ENCODE assay signal across 8 cellular contexts in genomic region chr1:163071381-163072255, GRCh38. TPM values are rescaled to one million over a fixed set of nuclear protein-coding genes. Genes with fewer than 3 reads are reported as not detected.
A peak's percentile ranks its signal among the peaks of the same experiment; 100 is the strongest.
DNase-seq lines count a peak whose midpoint lies in the region; ATAC-seq and TF ChIP-seq lines count a peak whose summit lies in the region.

No MANE protein-coding gene starts in this region.

- no peaks in the 10 kb centered on the region for H3K9me3 Mint-ChIP-seq in CD14-positive monocyte
- H3K9me3 Mint-ChIP-seq in activated T-helper 2 cell treated with anti-CD3 and anti-CD28 coated beads, Interferon-gamma antibody, Interleukin-2, Interleukin-4, amounts not matched to agents 10 μg/mL and 5 μg/mL and 100 μg/mL, durations not matched to agents 14 hours and 24 hours and 36 hours, result no peaks in the 10 kb centered on the region

- H3K9me2 ChIP-seq in PC-3 (replicated peaks; ENCODE audit: low read length), result no peaks in the 10 kb centered on the region

- no peaks in the 10 kb centered on the region for H3K36me3 Mint-ChIP-seq in CD14-positive monocyte
- H3K36me3 Mint-ChIP-seq in activated T-helper 2 cell treated with anti-CD3 and anti-CD28 coated beads, Interferon-gamma antibody, Interleukin-2, Interleukin-4, amounts not matched to agents 10 μg/mL and 5 μg/mL and 100 μg/mL, durations not matched to agents 14 hours and 24 hours and 36 hours (ENCODE audit: low read depth), result no peaks in the 10 kb centered on the region

- H3K27ac Mint-ChIP-seq in CD14-positive monocyte, result no peak overlapping the region
- no peak overlapping the region for H3K27ac Mint-ChIP-seq in activated T-helper 2 cell treated with anti-CD3 and anti-CD28 coated beads, Interferon-gamma antibody, Interleukin-2, Interleukin-4, amounts not matched to agents 10 μg/mL and 5 μg/mL and 100 μg/mL, durations not matched to agents 14 hours and 24 hours and 36 hours

- H3K4me1 Mint-ChIP-seq in CD14-positive monocyte, result no peaks in the 10 kb centered on the region
- no peaks in the 10 kb centered on the region for H3K4me1 Mint-ChIP-seq in activated T-helper 2 cell treated with anti-CD3 and anti-CD28 coated beads, Interferon-gamma antibody, Interleukin-2, Interleukin-4, amounts not matched to agents 10 μg/mL and 5 μg/mL and 100 μg/mL, durations not matched to agents 14 hours and 24 hours and 36 hours (ENCODE audit: low read depth)

- peaks cover 30% of the 10 kb centered on the region for H3K4me1 ChIP-seq in PC-3 (ENCODE audit: insufficient read depth, low read length)

- peak; percentile 69 for ATAC-seq in GM18870 (IDR thresholded peaks at IDR 0.05; ENCODE audit: unreplicated experiment)
- ATAC-seq in PC-3, result peak; percentile 68
- peak; percentile 38 to 55 for ATAC-seq in left cardiac atrium
- peak; percentile 48 for ATAC-seq in sciatic nerve

- H2AFZ ChIP-seq in PC-3 (ENCODE audit: low read length), result peak overlapping the region; percentile 16; the same call in 1 of the 2 replicates

- DNase-seq in CD14-positive monocyte (ENCODE audit: low spot score), result no peak
- DNase-seq in HPDE6-E6E7 (ENCODE audit: extremely low spot score), result peak; percentile 75
- peak; percentile 97 for DNase-seq in PC-3
- peak; percentile 19 for DNase-seq in activated T-helper 2 cell treated with anti-CD3 and anti-CD28 coated beads, Interferon-gamma antibody, Interleukin-2, Interleukin-4, amounts not matched to agents 10 μg/mL and 5 μg/mL and 100 μg/mL, durations not matched to agents 14 hours and 24 hours and 36 hours (ENCODE audit: low spot score)
- peak; percentile 69 for DNase-seq in left cardiac atrium
- DNase-seq in sciatic nerve (ENCODE audit: low spot score), result peak; percentile 74
- DNase-seq in 8988T, result no peak

- H3K27me3 Mint-ChIP-seq in CD14-positive monocyte (ENCODE audit: low read depth in 3 of 3), result peaks cover 16 to 32% (median 23%) of the 10 kb centered on the region in 3 donors
- peaks cover 37% of the 10 kb centered on the region for H3K27me3 Mint-ChIP-seq in activated T-helper 2 cell treated with anti-CD3 and anti-CD28 coated beads, Interferon-gamma antibody, Interleukin-2, Interleukin-4, amounts not matched to agents 10 μg/mL and 5 μg/mL and 100 μg/mL, durations not matched to agents 14 hours and 24 hours and 36 hours (ENCODE audit: low read depth)

- TF ChIP-seq CTCF in CD14-positive monocyte (IDR thresholded peaks at IDR 0.05) (peak; percentile 29), PC-3 (conservative IDR thresholded peaks at IDR 0.05; ENCODE audit: low read depth, low read length) (peak; percentile 87)

- no peak overlapping the region for H3K4me3 Mint-ChIP-seq in CD14-positive monocyte
- no peak overlapping the region for H3K4me3 Mint-ChIP-seq in activated T-helper 2 cell treated with anti-CD3 and anti-CD28 coated beads, Interferon-gamma antibody, Interleukin-2, Interleukin-4, amounts not matched to agents 10 μg/mL and 5 μg/mL and 100 μg/mL, durations not matched to agents 14 hours and 24 hours and 36 hours (ENCODE audit: low read depth)

- intact Hi-C loops in CD14-positive monocyte (cut with micrococcal nuclease), result no loop called here
- intact Hi-C loops in PC-3 (cut with micrococcal nuclease), result loop anchor here (1.0 to 5.0 kb wide), 4 partner anchors 100 to 244 kb away; no protein-coding TSS in a partner anchor
- intact Hi-C loops in activated T-helper 2 cell treated with anti-CD3 and anti-CD28 coated beads, Interferon-gamma antibody, Interleukin-2, Interleukin-4, amounts not matched to agents 10 μg/mL and 5 μg/mL and 100 μg/mL, durations not matched to agents 14 hours and 24 hours and 36 hours (cut with micrococcal nuclease), result loop anchor here (10.0 kb wide), 1 partner anchor 103 kb away; no protein-coding TSS in a partner anchor
- intact Hi-C loops in left cardiac atrium (cut with DNase I), result loop anchor here (5.0 to 10.0 kb wide), 2 partner anchors 103 to 246 kb away; no protein-coding TSS in a partner anchor
- intact Hi-C loops in sciatic nerve (cut with DNase I), result no loop called here

- no peaks in the 10 kb centered on the region for H3K27me3 ChIP-seq in PC-3 (ENCODE audit: low read length)

- H4K20me1 ChIP-seq in PC-3 (ENCODE audit: low read length), result no peaks in the 10 kb centered on the region

- no peaks in the 10 kb centered on the region for H3K36me3 ChIP-seq in PC-3 (ENCODE audit: low read depth, low read length)

- no peak overlapping the region for H3K4me3 ChIP-seq in PC-3 (ENCODE audit: low read length)

- no peaks in the 10 kb centered on the region for H3K79me2 ChIP-seq in PC-3 (ENCODE audit: low read length)

- no peaks in the 10 kb centered on the region for H3F3A ChIP-seq in PC-3 (ENCODE audit: low read length, unreplicated experiment)

- H3K9ac ChIP-seq in PC-3 (ENCODE audit: low read length), result peak overlapping the region; percentile 31

- CTCF ChIA-PET in PC-3 (lab: Charles Lee), result interaction anchor here (0.5 to 1.5 kb wide), 7 partner anchors 96 to 245 kb away, joined by 3 to 12 read pairs (median 4); no protein-coding TSS in a partner anchor

- peak overlapping the region; percentile 52 for H3K4me2 ChIP-seq in PC-3 (ENCODE audit: low read length)

- POLR2A ChIA-PET in PC-3 (lab: Charles Lee; ENCODE audit: unreplicated experiment), result interaction anchor here (0.6 kb wide), 1 partner anchor 158 kb away, joined by 6 read pairs; no protein-coding TSS in a partner anchor

- peak overlapping the region; percentile 79 for H3K27ac ChIP-seq in PC-3 (ENCODE audit: low read length)

- no peaks in the 10 kb centered on the region for H3K9me3 ChIP-seq in PC-3 (ENCODE audit: low read length)

- BruUV-seq in PC-3 (replicated peaks; lab: Mats Ljungman, UMichigan), result no TSS peak

RNA-seq across cellular contexts. Expression of gene RGS4, which starts 2.5 kb away (rescaled TPM):
- not detected for polyA plus RNA-seq in CD14-positive monocyte
- total RNA-seq in PC-3 (2014; rRNA removed) (6.0 and 16.6 TPM in 2 replicates), left cardiac atrium (1 to 10 TPM; 2.0 to 5.1 TPM), sciatic nerve (10.7 TPM)
- total RNA-seq in activated T-helper 2 cell treated with anti-CD3 and anti-CD28 coated beads, Interferon-gamma antibody, Interleukin-2, Interleukin-4, amounts not matched to agents 10 μg/mL and 5 μg/mL and 100 μg/mL, durations not matched to agents 14 hours and 24 hours and 36 hours, result not detected in 2 replicates

Comparison
In these comparisons a context has a peak if more than half of its experiments do, and no peak if none do; other contexts are left out.
1. DNase-seq: peak in HPDE6-E6E7 (single experiment), PC-3 (single experiment), activated T-helper 2 cell treated with anti-CD3 and anti-CD28 coated beads, Interferon-gamma antibody, Interleukin-2, Interleukin-4, amounts not matched to agents 10 μg/mL and 5 μg/mL and 100 μg/mL, durations not matched to agents 14 hours and 24 hours and 36 hours (single experiment), left cardiac atrium (single experiment) and sciatic nerve (single experiment); none in CD14-positive monocyte (single experiment) and 8988T (single experiment).
2. intact Hi-C loops: an anchor here in PC-3 (1.0 to 5.0 kb wide), activated T-helper 2 cell treated with anti-CD3 and anti-CD28 coated beads, Interferon-gamma antibody, Interleukin-2, Interleukin-4, amounts not matched to agents 10 μg/mL and 5 μg/mL and 100 μg/mL, durations not matched to agents 14 hours and 24 hours and 36 hours (10.0 kb wide) and left cardiac atrium (5.0 to 10.0 kb wide); none called in CD14-positive monocyte and sciatic nerve.
3. Peak in every context shown above with its lines, with median percentiles within 50 percentile points of each other: ATAC-seq.